ENCODE assay signal across 7 cellular contexts in genomic region chr1:96721382-96722160, GRCh38.
DNase-seq lines count a peak whose midpoint lies in the region; ATAC-seq and TF ChIP-seq lines count a peak whose summit lies in the region.

TSS of gene PTBP2 (plus strand) at chr1:96721784. CDS start at chr1:96721865, 81 bp downstream.

- H3K4me3 ChIP-seq in astrocyte of the cerebellum (ENCODE audit: low read depth, low read length) (peak within 1 kb of the TSS; percentile 94), retinal pigment epithelial cell (ENCODE audit: low read length) (peak within 1 kb of the TSS; percentile 97)

- in situ Hi-C loops in astrocyte of the cerebellum (cut with HindIII; ENCODE audit: low sequenced_read_pairs): no loop called here

- DNase-seq in NCI-H146 treated with DMSO at 0.1 percent for 48 hours (lab: John Stamatoyannopoulos, UW; ENCODE audit: unreplicated experiment) (peak; percentile 74), T1000 (lab: John Stamatoyannopoulos, UW) (peak; percentile 76), astrocyte of the cerebellum (ENCODE audit: low read depth) (peak; percentile 48), hippocampal formation (lab: John Stamatoyannopoulos, UW) (peak; percentile 76 to 86), retinal pigment epithelial cell (ENCODE audit: low read depth) (peak; percentile 31)

- TF ChIP-seq CTCF in astrocyte of the cerebellum (IDR thresholded peaks at IDR 0.05; ENCODE audit: low read depth, low read length, missing control alignments): no peak
- TF ChIP-seq CTCF in retinal pigment epithelial cell (conservative IDR thresholded peaks at IDR 0.05; ENCODE audit: low read depth, low read length): no peak

- ATAC-seq in GM18508 (IDR thresholded peaks at IDR 0.05; ENCODE audit: insufficient read depth, unreplicated experiment): peak; percentile 81
- peak; percentile 93 for ATAC-seq in HG02885 (IDR thresholded peaks at IDR 0.05; ENCODE audit: poor library complexity, unreplicated experiment)

Comparison
In these comparisons a context has a peak if more than half of its experiments do, and no peak if none do; other contexts are left out.
1. Peak in every context shown above with its lines: DNase-seq, ATAC-seq and H3K4me3 ChIP-seq.
2. DNase-seq: peak in every context shown above with its lines; median percentile 81 in hippocampal formation; 76 in T1000; 74 in NCI-H146 treated with DMSO at 0.1 percent for 48 hours; 48 in astrocyte of the cerebellum; 31 in retinal pigment epithelial cell.